Comparison of ENCODE assay signal across 1 cellular context in genomic region chr16:28865722-28866453, GRCh38.
TF ChIP-seq lines count a peak whose summit lies in the region.

No MANE protein-coding gene starts in this region.

TF ChIP-seq in HepG2, 621 proteins besides CTCF, POLR2A, EP300 and RAD21 (continued from another document and continues in another):
- TF ChIP-seq RERE (CRISPR knock-in tag; IDR thresholded peaks at IDR 0.05; ENCODE audit: low read depth) (no peak), ZNF281 (CRISPR knock-in tag; IDR thresholded peaks at IDR 0.05; ENCODE audit: borderline replicate concordance) (peak; percentile 63; the same call in 1 of the 2 replicates), CREB3 (CRISPR knock-in tag; IDR thresholded peaks at IDR 0.05) (no peak), ZNF225 (CRISPR knock-in tag; IDR thresholded peaks at IDR 0.05) (no peak), HOXD1 (CRISPR knock-in tag; IDR thresholded peaks at IDR 0.05) (0 out of 2 replicates have a peak, but pooled peaks have one; percentile 39), ZBTB33 (CRISPR knock-in tag; IDR thresholded peaks at IDR 0.05) (no peak), ZNF44 (CRISPR knock-in tag; IDR thresholded peaks at IDR 0.05) (no peak), ZNF563 (CRISPR knock-in tag; IDR thresholded peaks at IDR 0.05) (peak; percentile 15; the same call in 1 of the 2 replicates), GLMP (CRISPR knock-in tag; IDR thresholded peaks at IDR 0.05; ENCODE audit: borderline replicate concordance) (no peak), ZNF256 (CRISPR knock-in tag; conservative IDR thresholded peaks at IDR 0.05) (no peak), MXD4 (CRISPR knock-in tag; IDR thresholded peaks at IDR 0.05) (no peak), HHEX (CRISPR knock-in tag; IDR thresholded peaks at IDR 0.05) (no peak), ZNF343 (CRISPR knock-in tag; IDR thresholded peaks at IDR 0.05) (no peak), ELK4 (CRISPR knock-in tag; IDR thresholded peaks at IDR 0.05; ENCODE audit: borderline replicate concordance) (no peak), ZBTB37 (CRISPR knock-in tag; IDR thresholded peaks at IDR 0.05) (no peak), CENPBD1 (CRISPR knock-in tag; IDR thresholded peaks at IDR 0.05; ENCODE audit: borderline replicate concordance, low read depth) (no peak), NPAS2 (CRISPR knock-in tag; IDR thresholded peaks at IDR 0.05; ENCODE audit: borderline replicate concordance) (no peak), NFAT5 (CRISPR knock-in tag; IDR thresholded peaks at IDR 0.05) (no peak), ATF6 (CRISPR knock-in tag; conservative IDR thresholded peaks at IDR 0.05) (no peak), ZNF460 (CRISPR knock-in tag; IDR thresholded peaks at IDR 0.05; ENCODE audit: borderline replicate concordance) (no peak), ZIK1 (CRISPR knock-in tag; IDR thresholded peaks at IDR 0.05; ENCODE audit: borderline replicate concordance, low read depth) (peak; percentile 52; the same call in 1 of the 2 replicates), HOXA7 (CRISPR knock-in tag; IDR thresholded peaks at IDR 0.05) (no peak), MXD1 (CRISPR knock-in tag; IDR thresholded peaks at IDR 0.05) (no peak), MIER2 (CRISPR knock-in tag; IDR thresholded peaks at IDR 0.05) (no peak), MAFG (CRISPR knock-in tag; IDR thresholded peaks at IDR 0.05) (0 out of 2 replicates have a peak, but pooled peaks have one; percentile 41), ZNF580 (CRISPR knock-in tag; IDR thresholded peaks at IDR 0.05; ENCODE audit: borderline replicate concordance, low read depth) (no peak), MED1 (CRISPR knock-in tag; IDR thresholded peaks at IDR 0.05) (no peak), SAP130 (CRISPR knock-in tag; IDR thresholded peaks at IDR 0.05; ENCODE audit: low read depth) (peak; percentile 40; the same call in 1 of the 2 replicates), ZFP41 (CRISPR knock-in tag; IDR thresholded peaks at IDR 0.05; ENCODE audit: borderline replicate concordance) (no peak), ZFP1 (CRISPR knock-in tag; IDR thresholded peaks at IDR 0.05) (no peak), CBFB (CRISPR knock-in tag; IDR thresholded peaks at IDR 0.05) (no peak)
